ENCODE assay signal across 9 cellular contexts in the genomic region with DNA sequence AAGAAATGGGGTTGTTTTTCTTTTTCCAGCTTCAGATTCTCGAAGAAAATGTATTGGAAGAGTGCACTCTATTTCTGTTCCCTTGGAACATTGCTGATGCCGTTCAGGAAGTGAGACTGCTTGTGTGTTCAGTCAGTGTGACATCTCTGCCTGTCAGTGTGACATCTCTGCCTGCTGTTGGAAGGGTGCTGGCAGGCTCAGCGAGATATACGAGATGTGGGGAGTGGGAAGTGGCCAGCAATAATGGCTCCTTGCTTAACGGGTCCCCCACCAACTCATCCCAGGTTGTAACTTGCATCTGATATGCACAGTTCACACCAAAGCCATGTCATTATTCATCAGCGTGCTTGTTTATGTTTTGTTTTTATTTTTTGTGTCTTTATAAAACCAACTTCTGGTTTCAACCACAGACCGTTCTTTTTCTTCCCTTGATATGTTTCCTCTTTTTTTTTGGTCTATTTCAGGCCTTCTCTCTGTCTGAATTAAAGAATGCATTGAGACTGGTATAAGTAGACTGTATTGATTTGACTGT.
DNase-seq lines count a peak whose midpoint lies in the region; ATAC-seq and TF ChIP-seq lines count a peak whose summit lies in the region.
"Had no signal": no experiment of that assay in that cellular context is flagged by ENCODE, and none has a peak within 500 bp of the region (broad histone marks: within the 10 kb centered on the region; RNA-seq: fewer than 3 reads in every experiment).

No MANE protein-coding gene starts in this region.

- no peak for DNase-seq in activated naive CD4-positive, alpha-beta T cell treated with anti-CD3 and anti-CD28 coated beads, Interleukin-2, amount 50 U/mL, for 72 hours (ENCODE audit: low spot score in 2 of 2)
- no peak for DNase-seq in activated naive CD4-positive, alpha-beta T cell (lab: John Stamatoyannopoulos, UW)
- DNase-seq in activated T-helper 2 cell treated with anti-CD3 and anti-CD28 coated beads, Interferon-gamma antibody, Interleukin-2, Interleukin-4, amounts not matched to agents 10 μg/mL and 5 μg/mL and 100 μg/mL, durations not matched to agents 14 hours and 24 hours and 36 hours (ENCODE audit: low spot score) = no peak
- no peak for DNase-seq in tibial nerve (ENCODE audit: low spot score in 2 of 2)
- no peak for DNase-seq in NCI-H2029 (lab: John Stamatoyannopoulos, UW)
- no peak for DNase-seq in iPS-NIHi11 (ENCODE audit: low spot score)
- no peak for DNase-seq in stimulated activated CD4-positive, alpha-beta T cell treated with anti-CD3 and anti-CD28 coated beads, Interleukin-2, amount 100 ng/mL, for 48 hours

- 58 to 61% methylated on average over 7 of the region's 7 CpGs for WGBS in tibial nerve, 2 donors

- no peaks in the 10 kb centered on the region for H3K36me3 ChIP-seq in tibial nerve

- no peak overlapping the region for H3K4me3 ChIP-seq in tibial nerve
- H3K4me3 ChIP-seq: SK-N-MC had no signal

- TF ChIP-seq POLR2A in tibial nerve (IDR thresholded peaks at IDR 0.05) = no peak

- peaks cover 4 to 5% of the 10 kb centered on the region in 2 donors for H3K9me3 Mint-ChIP-seq in activated naive CD4-positive, alpha-beta T cell treated with anti-CD3 and anti-CD28 coated beads, Interleukin-2, amount 50 U/mL, for 72 hours
- H3K9me3 Mint-ChIP-seq in activated T-helper 2 cell treated with anti-CD3 and anti-CD28 coated beads, Interferon-gamma antibody, Interleukin-2, Interleukin-4, amounts not matched to agents 10 μg/mL and 5 μg/mL and 100 μg/mL, durations not matched to agents 14 hours and 24 hours and 36 hours = no peaks in the 10 kb centered on the region

- ATAC-seq in activated naive CD4-positive, alpha-beta T cell treated with anti-CD3 and anti-CD28 coated beads, Interleukin-2, amount 50 U/mL, for 72 hours = peak in 1 of 2 donors; percentile 10
- ATAC-seq in HG03045 (IDR thresholded peaks at IDR 0.05; ENCODE audit: unreplicated experiment) = peak; percentile 32

- H3K27me3 Mint-ChIP-seq in activated T-helper 2 cell treated with anti-CD3 and anti-CD28 coated beads, Interferon-gamma antibody, Interleukin-2, Interleukin-4, amounts not matched to agents 10 μg/mL and 5 μg/mL and 100 μg/mL, durations not matched to agents 14 hours and 24 hours and 36 hours (ENCODE audit: low read depth) = no peaks in the 10 kb centered on the region

- peaks cover 63% of the 10 kb centered on the region for H3K4me1 Mint-ChIP-seq in activated T-helper 2 cell treated with anti-CD3 and anti-CD28 coated beads, Interferon-gamma antibody, Interleukin-2, Interleukin-4, amounts not matched to agents 10 μg/mL and 5 μg/mL and 100 μg/mL, durations not matched to agents 14 hours and 24 hours and 36 hours (ENCODE audit: low read depth)

- H3K27ac Mint-ChIP-seq in activated naive CD4-positive, alpha-beta T cell treated with anti-CD3 and anti-CD28 coated beads, Interleukin-2, amount 50 U/mL, for 72 hours = peak overlapping the region; percentile 28 to 92
- H3K27ac Mint-ChIP-seq in activated T-helper 2 cell treated with anti-CD3 and anti-CD28 coated beads, Interferon-gamma antibody, Interleukin-2, Interleukin-4, amounts not matched to agents 10 μg/mL and 5 μg/mL and 100 μg/mL, durations not matched to agents 14 hours and 24 hours and 36 hours = peak overlapping the region; percentile 83

- H3K36me3 Mint-ChIP-seq in activated naive CD4-positive, alpha-beta T cell treated with anti-CD3 and anti-CD28 coated beads, Interleukin-2, amount 50 U/mL, for 72 hours = peaks cover 18 to 69% of the 10 kb centered on the region in 2 donors
- H3K36me3 Mint-ChIP-seq in activated T-helper 2 cell treated with anti-CD3 and anti-CD28 coated beads, Interferon-gamma antibody, Interleukin-2, Interleukin-4, amounts not matched to agents 10 μg/mL and 5 μg/mL and 100 μg/mL, durations not matched to agents 14 hours and 24 hours and 36 hours (ENCODE audit: low read depth) = peaks cover 26% of the 10 kb centered on the region

- H3K9me3 ChIP-seq in tibial nerve = no peaks in the 10 kb centered on the region

- peak overlapping the region; percentile 27 for H3K4me3 Mint-ChIP-seq in activated T-helper 2 cell treated with anti-CD3 and anti-CD28 coated beads, Interferon-gamma antibody, Interleukin-2, Interleukin-4, amounts not matched to agents 10 μg/mL and 5 μg/mL and 100 μg/mL, durations not matched to agents 14 hours and 24 hours and 36 hours (ENCODE audit: low read depth)

- H3K27me3 ChIP-seq in tibial nerve = no peaks in the 10 kb centered on the region

- TF ChIP-seq EP300 in tibial nerve (IDR thresholded peaks at IDR 0.05) = peak in 1 of 2 donors; percentile 63

- peak overlapping the region in 3 of 4 donors; percentile 63 to 83 (median 69) for H3K27ac ChIP-seq in tibial nerve
- H3K27ac ChIP-seq: SK-N-MC had no signal

- intact Hi-C loops in activated T-helper 2 cell treated with anti-CD3 and anti-CD28 coated beads, Interferon-gamma antibody, Interleukin-2, Interleukin-4, amounts not matched to agents 10 μg/mL and 5 μg/mL and 100 μg/mL, durations not matched to agents 14 hours and 24 hours and 36 hours (cut with micrococcal nuclease) = no loop called here

- no peak for TF ChIP-seq CTCF in tibial nerve (IDR thresholded peaks at IDR 0.05)

- H3K4me1 ChIP-seq in tibial nerve = peaks cover 0 to 78% (median 40%) of the 10 kb centered on the region in 4 donors
